ENCODE assay signal across 1 cellular context in genomic region chr1:93155335-93155734, GRCh38.
TF ChIP-seq lines count a peak whose summit lies in the region.

No MANE protein-coding gene starts in this region.

TF ChIP-seq in K562, 482 proteins besides CTCF, POLR2A, EP300 and RAD21 (continued from another document):
- peak; percentile 42; the same call in 1 of the 2 replicates for TF ChIP-seq ZNF316 (IDR thresholded peaks at IDR 0.05)
- no peak for TF ChIP-seq CBX1 (IDR thresholded peaks at IDR 0.05; ENCODE audit: low read depth)
- peak in 1 of 2 experiments; percentile 61; a peak in 1 of 4 replicates for TF ChIP-seq RCOR1 (IDR thresholded peaks at IDR 0.05; ENCODE audit: borderline replicate concordance in 1 of 2, low read depth in 2 of 2, low read length in 2 of 2)
- TF ChIP-seq ARID1B (IDR thresholded peaks at IDR 0.05), result peak; percentile 14; the same call in 1 of the 2 replicates
- no peak for TF ChIP-seq ZC3H8 (IDR thresholded peaks at IDR 0.05)
TF ChIP-seq in K562: peak in this region for 10.
